In genomic region chr12:108856428-108857157, GRCh38 we compare ENCODE assay signal across 9 cellular contexts. TPM values are rescaled to one million over a fixed set of nuclear protein-coding genes. Genes with fewer than 3 reads are reported as not detected.
A peak's percentile ranks its signal among the peaks of the same experiment; 100 is the strongest.
DNase-seq lines count a peak whose midpoint lies in the region; ATAC-seq and TF ChIP-seq lines count a peak whose summit lies in the region.
"Had no signal": no experiment of that assay in that cellular context is flagged by ENCODE, and none has a peak within 500 bp of the region (broad histone marks: within the 10 kb centered on the region; RNA-seq: fewer than 3 reads in every experiment).

No MANE protein-coding gene starts in this region.

- H3K36me3 Mint-ChIP-seq in CD8-positive, alpha-beta memory T cell = peaks cover 0 to 27% (median 3%) of the 10 kb centered on the region in 3 donors

- TF ChIP-seq EP300 in Ishikawa (IDR thresholded peaks at IDR 0.05; ENCODE audit: borderline replicate concordance) = no peak

- TF ChIP-seq RAD21 in Ishikawa (IDR thresholded peaks at IDR 0.05; ENCODE audit: low read depth) = no peak

- H3K27me3 ChIP-seq in CD8-positive, alpha-beta memory T cell (ENCODE audit: insufficient read depth, low read length, poor library complexity, severe bottlenecking) = no peaks in the 10 kb centered on the region
- H3K27me3 ChIP-seq in dorsolateral prefrontal cortex = no peaks in the 10 kb centered on the region

- no peaks in the 10 kb centered on the region for H3K9me3 ChIP-seq in CD8-positive, alpha-beta memory T cell (ENCODE audit: low read length)

- H3K27ac ChIP-seq in CD8-positive, alpha-beta memory T cell (ENCODE audit: low read depth, low read length) = peak overlapping the region; percentile 69
- peak overlapping the region in 58 of 59 donors; percentile 47 to 95 (median 87) for H3K27ac ChIP-seq in dorsolateral prefrontal cortex

- DNase-seq in CD8-positive, alpha-beta memory T cell = peak; percentile 58 to 81 (median 71)
- DNase-seq in activated CD4-positive, alpha-beta T cell treated with anti-CD3 and anti-CD28 coated beads, Interleukin-2, amount 50 U/mL, for 24 hours (ENCODE audit: low read depth in 1 of 2, low spot score in 1 of 2) = peak; percentile 36 to 53
- DNase-seq in dorsolateral prefrontal cortex (peak in 9 of 10 donors; percentile 39 to 82 (median 69)), mesenteric fat pad (ENCODE audit: low spot score) (peak; percentile 92), NCI-H1436 (lab: John Stamatoyannopoulos, UW) (no peak)
- DNase-seq in stimulated activated CD8-positive, alpha-beta memory T cell treated with anti-CD3 and anti-CD28 coated beads, Interleukin-2, amount 100 ng/mL, for 48 hours (ENCODE audit: low read depth in 2 of 2) = peak; percentile 47 to 51

- CTCF ChIA-PET in CD8-positive, alpha-beta memory T cell (lab: Charles Lee) = no interaction called here

- peak overlapping the region; percentile 95 to 99 (median 98) for H3K27ac Mint-ChIP-seq in CD8-positive, alpha-beta memory T cell

- H3K4me1 ChIP-seq in CD8-positive, alpha-beta memory T cell (ENCODE audit: insufficient read depth, low read length) = peaks cover 30% of the 10 kb centered on the region

- peaks cover 40 to 51% (median 47%) of the 10 kb centered on the region in 3 donors for H3K4me1 Mint-ChIP-seq in CD8-positive, alpha-beta memory T cell

- POLR2A ChIA-PET in CD8-positive, alpha-beta memory T cell (lab: Charles Lee) = interaction anchor here (0.8 to 1.4 kb wide), 5 partner anchors 13 to 295 kb away, joined by 3 to 12 read pairs (median 4); partner anchors contain the start of genes ISCU and SART3

- H3K9me3 Mint-ChIP-seq in CD8-positive, alpha-beta memory T cell = no peaks in the 10 kb centered on the region

- H3K4me3 Mint-ChIP-seq in CD8-positive, alpha-beta memory T cell = peak overlapping the region; percentile 94 to 99 (median 99)

- peaks cover 8% of the 10 kb centered on the region for H3K36me3 ChIP-seq in CD8-positive, alpha-beta memory T cell (ENCODE audit: insufficient read depth, low read length)

- ATAC-seq in GM21528 (IDR thresholded peaks at IDR 0.05; ENCODE audit: low FRiP score, unreplicated experiment) = peak; percentile 30

- peaks cover 0 to 5% of the 10 kb centered on the region in 2 donors for H3K27me3 Mint-ChIP-seq in CD8-positive, alpha-beta memory T cell

- peak overlapping the region; percentile 95 for H3K4me3 ChIP-seq in CD8-positive, alpha-beta memory T cell (ENCODE audit: low read length)
- peak overlapping the region; percentile 60 to 95 (median 81) for H3K4me3 ChIP-seq in dorsolateral prefrontal cortex

- intact Hi-C loops in dorsolateral prefrontal cortex (cut with DNase I) = loop anchor here (2.0 to 10.0 kb wide), 4 partner anchors 52 to 296 kb away; partner anchors contain the start of genes ALKBH2 (in 1 of the 2), SART3 (in 1 of the 2) and UNG (in 1 of the 2)

- TF ChIP-seq CTCF in dorsolateral prefrontal cortex (IDR thresholded peaks at IDR 0.05 in 54 of 56, conservative IDR thresholded peaks at IDR 0.05 in 2 of 56; ENCODE audit: low read depth in 1 of 56, partially characterized antibody in 56 of 56) = no peak

TF ChIP-seq in Ishikawa, 13 proteins besides CTCF, POLR2A, EP300 and RAD21:
- TF ChIP-seq ZBTB7A (IDR thresholded peaks at IDR 0.05; ENCODE audit: low read depth) = peak; percentile 80; the same call in 1 of the 2 replicates
- 0 out of 2 replicates have a peak, but pooled peaks have one; percentile 18 for TF ChIP-seq TAF1 (IDR thresholded peaks at IDR 0.05; ENCODE audit: low read depth)
- TF ChIP-seq FOXM1 (IDR thresholded peaks at IDR 0.05; ENCODE audit: borderline replicate concordance, low read depth) = no peak

RNA-seq across cellular contexts. Expression of gene SSH1, which starts 0.8 kb away (rescaled TPM):
- 10 to 100 TPM; 38.4 to 42.4 TPM for total RNA-seq in CD8-positive, alpha-beta memory T cell
- 12.0 TPM for polyA plus RNA-seq in CD8-positive, alpha-beta memory T cell
- total RNA-seq in dorsolateral prefrontal cortex = 10 to 100 TPM; 28.6 to 59.1 (median 46.8) TPM
- 63.2 TPM for total RNA-seq in mesenteric fat pad

RNA-seq across cellular contexts. Expression of gene DAO, which starts 23.3 kb away (rescaled TPM):
- not detected for total RNA-seq in CD8-positive, alpha-beta memory T cell
- not detected for polyA plus RNA-seq in CD8-positive, alpha-beta memory T cell
- 1 to 10 TPM in 18 of 120 experiments, under 1 TPM in 33, not detected in 69; 0.23 to 6.0 (median 0.83) TPM for total RNA-seq in dorsolateral prefrontal cortex
- total RNA-seq in mesenteric fat pad = not detected
- total RNA-seq: dermis microvascular lymphatic vessel endothelial cell had no signal
